ENCODE assay signal across 31 cellular contexts in genomic region chr17:29510953-29511352, GRCh38.
"Had no signal": no experiment of that assay in that cellular context is flagged by ENCODE, and none has a peak within 500 bp of the region (broad histone marks: within the 10 kb centered on the region; RNA-seq: fewer than 3 reads in every experiment).

No MANE protein-coding gene starts in this region.

- H3K27ac Mint-ChIP-seq: activated CD4-positive, alpha-beta memory T cell treated with anti-CD3 and anti-CD28 coated beads for 36 hours; activated CD4-positive, alpha-beta T cell treated with anti-CD3 and anti-CD28 coated beads for 36 hours; activated CD4-positive, alpha-beta T cell treated with anti-CD3 and anti-CD28 coated beads, Interleukin-2, amount 10 ng/mL, durations not matched to agents 24 days and 14 days; activated CD8-positive, alpha-beta memory T cell treated with anti-CD3 and anti-CD28 coated beads, Interleukin-2, amount 10 ng/mL, durations not matched to agents 7 days and 5 days; activated CD8-positive, alpha-beta T cell treated with anti-CD3 and anti-CD28 coated beads, Interleukin-2, amount 10 ng/mL, durations not matched to agents 7 days and 5 days; activated naive CD8-positive, alpha-beta T cell; activated T-helper 17 cell treated with anti-CD3 and anti-CD28 coated beads, Interleukin-2, amount 50 U/mL, for 72 hours; endodermal cell had no signal

- H3K27ac ChIP-seq: brain microvascular endothelial cell, esophagus squamous epithelium, heart left ventricle, hepatocyte had no signal

- H3K4me3 Mint-ChIP-seq: activated CD4-positive, alpha-beta memory T cell treated with anti-CD3 and anti-CD28 coated beads for 36 hours; activated CD4-positive, alpha-beta T cell treated with anti-CD3 and anti-CD28 coated beads for 36 hours; activated CD4-positive, alpha-beta T cell treated with anti-CD3 and anti-CD28 coated beads, Interleukin-2, amount 10 ng/mL, durations not matched to agents 24 days and 14 days; activated CD8-positive, alpha-beta memory T cell treated with anti-CD3 and anti-CD28 coated beads, Interleukin-2, amount 10 ng/mL, durations not matched to agents 7 days and 5 days; activated CD8-positive, alpha-beta T cell treated with anti-CD3 and anti-CD28 coated beads, Interleukin-2, amount 10 ng/mL, durations not matched to agents 7 days and 5 days; activated naive CD8-positive, alpha-beta T cell; activated T-helper 17 cell treated with anti-CD3 and anti-CD28 coated beads, Interleukin-2, amount 50 U/mL, for 72 hours; central memory CD8-positive, alpha-beta T cell; endodermal cell had no signal

- FAIRE-seq: astrocyte, bronchial epithelial cell, colon had no signal

- H3K27me3 ChIP-seq: brain microvascular endothelial cell, esophagus squamous epithelium, heart left ventricle, hepatocyte had no signal

- H3K9me3 Mint-ChIP-seq: activated CD4-positive, alpha-beta memory T cell treated with anti-CD3 and anti-CD28 coated beads for 36 hours; activated CD4-positive, alpha-beta T cell treated with anti-CD3 and anti-CD28 coated beads, Interleukin-2, amount 10 ng/mL, durations not matched to agents 24 days and 14 days; activated T-helper 17 cell treated with anti-CD3 and anti-CD28 coated beads, Interleukin-2, amount 50 U/mL, for 72 hours; central memory CD8-positive, alpha-beta T cell; endodermal cell had no signal

- H3K9me3 ChIP-seq: esophagus squamous epithelium, heart left ventricle had no signal

- DNase-seq: activated CD4-positive, alpha-beta memory T cell treated with anti-CD3 and anti-CD28 coated beads for 36 hours; activated CD4-positive, alpha-beta T cell treated with anti-CD3 and anti-CD28 coated beads for 36 hours; activated CD4-positive, CD25-positive, alpha-beta regulatory T cell; activated CD4-positive, CD25-positive, alpha-beta regulatory T cell treated with anti-CD3 and anti-CD28 coated beads, Interleukin-2, amount 50 U/mL, for 72 hours; activated CD8-positive, alpha-beta memory T cell treated with anti-CD3 and anti-CD28 coated beads, Interleukin-2, amount 10 ng/mL, durations not matched to agents 7 days and 5 days; activated CD8-positive, alpha-beta memory T cell treated with anti-CD3 and anti-CD28 coated beads, Interleukin-2, amount 50 U/mL, for 4 hours; activated CD8-positive, alpha-beta T cell treated with anti-CD3 and anti-CD28 coated beads, Interleukin-2, amount 10 ng/mL, durations not matched to agents 7 days and 5 days; activated effector memory CD4-positive, alpha-beta T cell treated with Interleukin-2 at 50 U/mL for 16 hours; activated gamma-delta T cell treated with Interleukin-2 at 50 U/mL for 16 hours; activated naive CD4-positive, alpha-beta T cell treated with anti-CD3 and anti-CD28 coated beads, Interleukin-2, amount 50 U/mL, for 16 hours; activated naive CD4-positive, alpha-beta T cell treated with Interleukin-2 at 50 U/mL for 16 hours; activated T-cell treated with anti-CD3 and anti-CD28 coated beads, Interleukin-2, amount 50 U/mL, for 1 hour; amniotic stem cell; anterior cingulate cortex; brain microvascular endothelial cell; cortex of kidney; effector memory CD4-positive, alpha-beta T cell; endodermal cell; esophagus squamous epithelium; foreskin melanocyte; glutamatergic neuron; heart left ventricle; T-helper 2 cell had no signal

- ATAC-seq: activated CD4-positive, alpha-beta T cell treated with anti-CD3 and anti-CD28 coated beads for 36 hours; activated CD8-positive, alpha-beta memory T cell treated with anti-CD3 and anti-CD28 coated beads, Interleukin-2, amount 10 ng/mL, durations not matched to agents 7 days and 5 days; activated CD8-positive, alpha-beta T cell treated with anti-CD3 and anti-CD28 coated beads, Interleukin-2, amount 10 ng/mL, durations not matched to agents 7 days and 5 days; activated T-helper 17 cell treated with anti-CD3 and anti-CD28 coated beads, Interleukin-2, amount 50 U/mL, for 72 hours; heart left ventricle had no signal

- H3K4me1 Mint-ChIP-seq: activated CD4-positive, alpha-beta T cell treated with anti-CD3 and anti-CD28 coated beads for 36 hours; activated CD4-positive, alpha-beta T cell treated with anti-CD3 and anti-CD28 coated beads, Interleukin-2, amount 10 ng/mL, durations not matched to agents 24 days and 14 days; activated CD8-positive, alpha-beta memory T cell treated with anti-CD3 and anti-CD28 coated beads, Interleukin-2, amount 10 ng/mL, durations not matched to agents 7 days and 5 days; activated T-helper 17 cell treated with anti-CD3 and anti-CD28 coated beads, Interleukin-2, amount 50 U/mL, for 72 hours; endodermal cell had no signal

- H3K27me3 Mint-ChIP-seq: activated CD4-positive, alpha-beta memory T cell treated with anti-CD3 and anti-CD28 coated beads for 36 hours; activated CD4-positive, alpha-beta T cell treated with anti-CD3 and anti-CD28 coated beads for 36 hours; activated CD4-positive, alpha-beta T cell treated with anti-CD3 and anti-CD28 coated beads, Interleukin-2, amount 10 ng/mL, durations not matched to agents 24 days and 14 days; activated CD8-positive, alpha-beta memory T cell treated with anti-CD3 and anti-CD28 coated beads, Interleukin-2, amount 10 ng/mL, durations not matched to agents 7 days and 5 days; activated naive CD8-positive, alpha-beta T cell; activated T-helper 17 cell treated with anti-CD3 and anti-CD28 coated beads, Interleukin-2, amount 50 U/mL, for 72 hours; central memory CD8-positive, alpha-beta T cell had no signal
